In genomic region chr9:87651431-87651830, GRCh38 we compare ENCODE assay signal across 5 cellular contexts.
"Had no signal": no experiment of that assay in that cellular context is flagged by ENCODE, and none has a peak within 500 bp of the region (broad histone marks: within the 10 kb centered on the region; RNA-seq: fewer than 3 reads in every experiment).

No MANE protein-coding gene starts in this region.

- H3K9me3 Mint-ChIP-seq: GM23338, H9 had no signal

- ATAC-seq: GM23338, K562 had no signal

- H3K27ac Mint-ChIP-seq: GM23338, H9 had no signal

- DNase-seq: H9, HCEC 1CT, IMR-90 had no signal

- H3K4me3 Mint-ChIP-seq: GM23338, H9 had no signal

- H3K4me3 ChIP-seq: GM23338, K562 had no signal
